Comparison of ENCODE assay signal across 1 cellular context in the genomic region with DNA sequence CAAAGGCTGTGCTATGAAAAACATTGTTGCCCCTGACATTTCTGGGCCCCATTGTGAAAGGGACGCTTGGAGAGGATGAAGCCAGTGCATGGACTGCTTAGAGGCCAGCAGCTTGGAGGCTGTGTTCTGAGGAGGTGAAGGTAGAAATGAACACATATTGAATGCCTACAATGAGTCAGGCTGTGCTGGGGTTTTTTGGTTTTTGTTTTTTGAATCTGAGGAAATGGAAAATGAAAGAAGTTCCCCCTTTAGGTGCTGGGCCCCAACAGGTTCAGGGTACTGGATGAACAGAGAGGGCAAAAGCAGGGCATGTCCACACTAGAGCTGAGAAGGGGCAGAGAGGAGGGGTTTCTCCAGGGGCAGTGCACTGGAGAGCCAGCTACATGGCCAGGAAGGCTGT.
TF ChIP-seq lines count a peak whose summit lies in the region.

No MANE protein-coding gene starts in this region.

TF ChIP-seq in GM23338, 12 proteins besides CTCF, POLR2A, EP300 and RAD21 (continued from another document):
- TF ChIP-seq, protein P1, sequence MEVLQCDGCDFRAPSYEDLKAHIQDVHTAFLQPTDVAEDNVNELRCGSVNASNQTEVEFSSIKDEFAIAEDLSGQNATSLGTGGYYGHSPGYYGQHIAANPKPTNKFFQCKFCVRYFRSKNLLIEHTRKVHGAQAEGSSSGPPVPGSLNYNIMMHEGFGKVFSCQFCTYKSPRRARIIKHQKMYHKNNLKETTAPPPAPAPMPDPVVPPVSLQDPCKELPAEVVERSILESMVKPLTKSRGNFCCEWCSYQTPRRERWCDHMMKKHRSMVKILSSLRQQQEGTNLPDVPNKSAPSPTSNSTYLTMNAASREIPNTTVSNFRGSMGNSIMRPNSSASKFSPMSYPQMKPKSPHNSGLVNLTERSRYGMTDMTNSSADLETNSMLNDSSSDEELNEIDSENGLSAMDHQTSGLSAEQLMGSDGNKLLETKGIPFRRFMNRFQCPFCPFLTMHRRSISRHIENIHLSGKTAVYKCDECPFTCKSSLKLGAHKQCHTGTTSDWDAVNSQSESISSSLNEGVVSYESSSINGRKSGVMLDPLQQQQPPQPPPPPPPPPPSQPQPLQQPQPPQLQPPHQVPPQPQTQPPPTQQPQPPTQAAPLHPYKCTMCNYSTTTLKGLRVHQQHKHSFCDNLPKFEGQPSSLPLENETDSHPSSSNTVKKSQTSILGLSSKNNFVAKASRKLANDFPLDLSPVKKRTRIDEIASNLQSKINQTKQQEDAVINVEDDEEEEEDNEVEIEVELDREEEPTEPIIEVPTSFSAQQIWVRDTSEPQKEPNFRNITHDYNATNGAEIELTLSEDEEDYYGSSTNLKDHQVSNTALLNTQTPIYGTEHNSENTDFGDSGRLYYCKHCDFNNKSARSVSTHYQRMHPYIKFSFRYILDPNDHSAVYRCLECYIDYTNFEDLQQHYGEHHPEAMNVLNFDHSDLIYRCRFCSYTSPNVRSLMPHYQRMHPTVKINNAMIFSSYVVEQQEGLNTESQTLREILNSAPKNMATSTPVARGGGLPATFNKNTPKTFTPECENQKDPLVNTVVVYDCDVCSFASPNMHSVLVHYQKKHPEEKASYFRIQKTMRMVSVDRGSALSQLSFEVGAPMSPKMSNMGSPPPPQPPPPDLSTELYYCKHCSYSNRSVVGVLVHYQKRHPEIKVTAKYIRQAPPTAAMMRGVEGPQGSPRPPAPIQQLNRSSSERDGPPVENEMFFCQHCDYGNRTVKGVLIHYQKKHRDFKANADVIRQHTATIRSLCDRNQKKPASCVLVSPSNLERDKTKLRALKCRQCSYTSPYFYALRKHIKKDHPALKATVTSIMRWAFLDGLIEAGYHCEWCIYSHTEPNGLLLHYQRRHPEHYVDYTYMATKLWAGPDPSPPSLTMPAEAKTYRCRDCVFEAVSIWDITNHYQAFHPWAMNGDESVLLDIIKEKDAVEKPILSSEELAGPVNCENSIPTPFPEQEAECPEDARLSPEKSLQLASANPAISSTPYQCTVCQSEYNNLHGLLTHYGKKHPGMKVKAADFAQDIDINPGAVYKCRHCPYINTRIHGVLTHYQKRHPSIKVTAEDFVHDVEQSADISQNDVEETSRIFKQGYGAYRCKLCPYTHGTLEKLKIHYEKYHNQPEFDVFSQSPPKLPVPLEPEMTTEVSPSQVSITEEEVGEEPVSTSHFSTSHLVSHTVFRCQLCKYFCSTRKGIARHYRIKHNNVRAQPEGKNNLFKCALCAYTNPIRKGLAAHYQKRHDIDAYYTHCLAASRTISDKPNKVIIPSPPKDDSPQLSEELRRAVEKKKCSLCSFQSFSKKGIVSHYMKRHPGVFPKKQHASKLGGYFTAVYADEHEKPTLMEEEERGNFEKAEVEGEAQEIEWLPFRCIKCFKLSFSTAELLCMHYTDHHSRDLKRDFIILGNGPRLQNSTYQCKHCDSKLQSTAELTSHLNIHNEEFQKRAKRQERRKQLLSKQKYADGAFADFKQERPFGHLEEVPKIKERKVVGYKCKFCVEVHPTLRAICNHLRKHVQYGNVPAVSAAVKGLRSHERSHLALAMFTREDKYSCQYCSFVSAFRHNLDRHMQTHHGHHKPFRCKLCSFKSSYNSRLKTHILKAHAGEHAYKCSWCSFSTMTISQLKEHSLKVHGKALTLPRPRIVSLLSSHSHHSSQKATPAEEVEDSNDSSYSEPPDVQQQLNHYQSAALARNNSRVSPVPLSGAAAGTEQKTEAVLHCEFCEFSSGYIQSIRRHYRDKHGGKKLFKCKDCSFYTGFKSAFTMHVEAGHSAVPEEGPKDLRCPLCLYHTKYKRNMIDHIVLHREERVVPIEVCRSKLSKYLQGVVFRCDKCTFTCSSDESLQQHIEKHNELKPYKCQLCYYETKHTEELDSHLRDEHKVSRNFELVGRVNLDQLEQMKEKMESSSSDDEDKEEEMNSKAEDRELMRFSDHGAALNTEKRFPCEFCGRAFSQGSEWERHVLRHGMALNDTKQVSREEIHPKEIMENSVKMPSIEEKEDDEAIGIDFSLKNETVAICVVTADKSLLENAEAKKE (CRISPR knock-in tag; IDR thresholded peaks at IDR 0.05) = no peak
- TF ChIP-seq CREB1 (CRISPR knock-in tag; IDR thresholded peaks at IDR 0.05; ENCODE audit: low read depth) (no peak), EZH2 (IDR thresholded peaks at IDR 0.05; ENCODE audit: low read depth, unreplicated experiment) (no peak), JUNB (IDR thresholded peaks at IDR 0.05; ENCODE audit: unreplicated experiment) (no peak)
TF ChIP-seq in GM23338: peak in this region for 0.
